34 cellular contexts compared by ENCODE assay signal in the genomic region with DNA sequence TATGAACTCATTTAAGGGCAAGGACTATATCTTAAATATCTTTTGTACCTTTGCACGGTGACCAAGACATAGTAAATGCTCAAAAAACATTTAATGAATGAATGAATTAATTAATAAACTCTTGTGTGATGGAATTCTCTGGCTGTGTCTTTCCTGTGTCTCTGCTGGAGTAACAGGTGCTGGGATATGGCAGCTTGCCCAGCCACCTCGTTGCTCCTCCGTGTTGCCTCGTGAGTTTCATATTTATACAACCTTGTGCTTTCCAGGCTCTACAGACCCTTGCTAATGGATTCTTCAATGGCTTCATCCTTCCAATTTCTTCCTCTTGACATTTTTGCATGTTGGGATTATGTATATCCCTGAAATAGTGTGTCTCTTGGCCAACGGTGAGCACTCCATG. TPM values are rescaled to one million over a fixed set of nuclear protein-coding genes. Genes with fewer than 3 reads are reported as not detected.
"Had no signal": no experiment of that assay in that cellular context is flagged by ENCODE, and none has a peak within 500 bp of the region (broad histone marks: within the 10 kb centered on the region; RNA-seq: fewer than 3 reads in every experiment).

No MANE protein-coding gene starts in this region.

- H3K4me1 Mint-ChIP-seq: naive B cell; neural crest cell; stimulated activated memory B cell treated with anti-CD40 and anti-IgM and Interleukin-4, amounts not matched to agents 10 μg/mL and 1 μg/mL and 100 μg/mL, for 72 hours had no signal

- ATAC-seq: left lobe of liver; pancreas; right lobe of liver; stimulated activated memory B cell treated with anti-CD40 and anti-IgM and Interleukin-4, amounts not matched to agents 10 μg/mL and 1 μg/mL and 100 μg/mL, for 72 hours had no signal

- H3K36me3 Mint-ChIP-seq: mesothelial cell of epicardium; naive B cell; stimulated activated memory B cell treated with anti-CD40 and anti-IgM and Interleukin-4, amounts not matched to agents 10 μg/mL and 1 μg/mL and 100 μg/mL, for 72 hours had no signal

- H3K4me1 ChIP-seq: pancreas, prostate gland, right lobe of liver, suprapubic skin, vagina had no signal

- H3K4me3 ChIP-seq: heart right ventricle, hepatocyte, lung, pancreas, prostate gland, right lobe of liver, smooth muscle cell, suprapubic skin, transverse colon, upper lobe of left lung, vagina had no signal

- H3K4me3 Mint-ChIP-seq: mesothelial cell of epicardium; nephron; neural crest cell; stimulated activated memory B cell treated with anti-CD40 and anti-IgM and Interleukin-4, amounts not matched to agents 10 μg/mL and 1 μg/mL and 100 μg/mL, for 72 hours had no signal

- H3K36me3 ChIP-seq: heart right ventricle, pancreas, prostate gland, right lobe of liver, suprapubic skin, transverse colon, upper lobe of left lung, vagina had no signal

- DNase-seq: glutamatergic neuron; kidney glomerular epithelial cell; left cardiac atrium; mesendoderm; naive B cell; nucleus accumbens; posterior cingulate gyrus; retina; right lobe of liver; stimulated activated CD4-positive, alpha-beta T cell treated with anti-CD3 and anti-CD28 coated beads, Interleukin-1b, Interleukin-23, amount 100 ng/mL, for 48 hours; stimulated activated CD4-positive, alpha-beta T cell treated with anti-CD3 and anti-CD28 coated beads, Interleukin-2, amount 100 ng/mL, for 48 hours; stimulated activated CD4-positive, alpha-beta T cell treated with anti-CD3 and anti-CD28 coated beads, Interleukin-4, amount 100 ng/mL, for 4 hours; stimulated activated CD8-positive, alpha-beta memory T cell treated with anti-CD3 and anti-CD28 coated beads, Interleukin-4, amount 100 ng/mL, for 48 hours; stimulated activated naive CD4-positive, alpha-beta T cell treated with Interleukin-2 at 50 U/mL for 16 hours; transverse colon had no signal

- H3K27ac Mint-ChIP-seq: mesothelial cell of epicardium; naive B cell; nephron; stimulated activated memory B cell treated with anti-CD40 and anti-IgM and Interleukin-4, amounts not matched to agents 10 μg/mL and 1 μg/mL and 100 μg/mL, for 72 hours had no signal

- H3K27me3 Mint-ChIP-seq: stimulated activated memory B cell treated with anti-CD40 and anti-IgM and Interleukin-4, amounts not matched to agents 10 μg/mL and 1 μg/mL and 100 μg/mL, for 72 hours had no signal

- H3K27me3 ChIP-seq: heart right ventricle, hepatocyte, pancreas, right lobe of liver, suprapubic skin, transverse colon, upper lobe of left lung, vagina had no signal

- H3K9me3 ChIP-seq: heart right ventricle, pancreas, prostate gland, right lobe of liver, suprapubic skin, transverse colon, upper lobe of left lung, vagina had no signal

- H3K27ac ChIP-seq: hepatocyte, pancreas, prostate gland, right lobe of liver, suprapubic skin, transverse colon, upper lobe of left lung, vagina had no signal

- H3K9me3 Mint-ChIP-seq: mesothelial cell of epicardium, nephron had no signal

RNA-seq across cellular contexts. Expression of gene CTAGE1, which starts 30.4 kb away (rescaled TPM):
- total RNA-seq: left cardiac atrium, left lobe of liver, lower leg skin, neural crest cell, osteoblast, pancreas, right lobe of liver, skeletal muscle tissue, smooth muscle cell, subcutaneous adipose tissue, suprapubic skin, transverse colon, upper lobe of left lung, urinary bladder, vagina had no signal
